In genomic region chr16:11213799-11214198, GRCh38 we compare ENCODE assay signal across 21 cellular contexts. TPM values are rescaled to one million over a fixed set of nuclear protein-coding genes. Genes with fewer than 3 reads are reported as not detected.
A peak's percentile ranks its signal among the peaks of the same experiment; 100 is the strongest.
DNase-seq lines count a peak whose midpoint lies in the region; ATAC-seq and TF ChIP-seq lines count a peak whose summit lies in the region.
"Had no signal": no experiment of that assay in that cellular context is flagged by ENCODE, and none has a peak within 500 bp of the region (broad histone marks: within the 10 kb centered on the region; RNA-seq: fewer than 3 reads in every experiment).

No MANE protein-coding gene starts in this region.

- H3K27me3 Mint-ChIP-seq in neural crest cell (ENCODE audit: low read depth) = no peaks in the 10 kb centered on the region
- H3K27me3 Mint-ChIP-seq: CD4-positive, alpha-beta memory T cell had no signal

- in situ Hi-C loops in G401 (cut with HindIII; ENCODE audit: low sequenced_read_pairs) = no loop called here

- WGBS in thymus = 99% methylated on average over 7 of the region's 7 CpGs

- H4K20me1 ChIP-seq in BLaER1 (no peaks in the 10 kb centered on the region), DND-41 (ENCODE audit: insufficient read depth, low read length) (no peaks in the 10 kb centered on the region)

- no peak overlapping the region for H2AFZ ChIP-seq in DND-41 (ENCODE audit: low read depth, low read length)
- H2AFZ ChIP-seq: GM23248 had no signal

- H3K4me1 ChIP-seq in BLaER1 = peaks cover 33% of the 10 kb centered on the region
- H3K4me1 ChIP-seq in DND-41 (ENCODE audit: insufficient read depth, low read length) = peaks cover 10% of the 10 kb centered on the region
- H3K4me1 ChIP-seq in thymus (ENCODE audit: control insufficient read depth, insufficient read depth, low read length) = no peaks in the 10 kb centered on the region
- H3K4me1 ChIP-seq: HAP-1 had no signal

- no peak overlapping the region for H3K9ac ChIP-seq in BLaER1
- no peak overlapping the region for H3K9ac ChIP-seq in DND-41 (ENCODE audit: low read depth, low read length)
- H3K9ac ChIP-seq: GM23248 had no signal

- no peaks in the 10 kb centered on the region for H3K79me2 ChIP-seq in DND-41 (ENCODE audit: insufficient read depth, low read length)

- peaks cover 22% of the 10 kb centered on the region for H3K9me3 ChIP-seq in BLaER1
- peaks cover 15% of the 10 kb centered on the region for H3K9me3 ChIP-seq in DND-41 (ENCODE audit: insufficient read depth, low read length, severe bottlenecking)
- H3K9me3 ChIP-seq in thymus (ENCODE audit: control insufficient read depth) = peaks cover 3% of the 10 kb centered on the region

- H3K36me3 ChIP-seq in BLaER1 (no peaks in the 10 kb centered on the region), DND-41 (ENCODE audit: insufficient read depth, low read length) (no peaks in the 10 kb centered on the region), thymus (ENCODE audit: control insufficient read depth, insufficient read depth) (no peaks in the 10 kb centered on the region)
- H3K36me3 ChIP-seq: BE2C, HAP-1 had no signal

- no peak overlapping the region for H3K4me3 Mint-ChIP-seq in neural crest cell
- H3K4me3 Mint-ChIP-seq: CD14-positive monocyte; CD4-positive, alpha-beta memory T cell had no signal

- no peaks in the 10 kb centered on the region for H3K4me1 Mint-ChIP-seq in neural crest cell

- TF ChIP-seq CTCF in DND-41 (IDR thresholded peaks at IDR 0.05; ENCODE audit: borderline replicate concordance, extremely low read depth, low read length, poor library complexity, severe bottlenecking) (no peak), neural crest cell (conservative IDR thresholded peaks at IDR 0.05) (no peak)

- H3K4me3 ChIP-seq in BLaER1 (no peak overlapping the region), DND-41 (ENCODE audit: low read depth in 1 of 2, low read length in 2 of 2) (no peak overlapping the region), thymus (ENCODE audit: low read length) (no peak overlapping the region)
- H3K4me3 ChIP-seq: GM12878, GM23248, HAP-1, K562 had no signal

- H3K27ac Mint-ChIP-seq in neural crest cell (ENCODE audit: unreplicated experiment) = peak overlapping the region; percentile 57
- H3K27ac Mint-ChIP-seq: CD4-positive, alpha-beta memory T cell had no signal

- ATAC-seq in DND-41 (ENCODE audit: insufficient read depth, low read depth) (no peak), GM21737 (IDR thresholded peaks at IDR 0.05; ENCODE audit: unreplicated experiment) (no peak)
- ATAC-seq: K562 had no signal

- no peaks in the 10 kb centered on the region for H3K36me3 Mint-ChIP-seq in neural crest cell (ENCODE audit: low read depth)

- DNase-seq in DND-41 (no peak), neural crest cell (ENCODE audit: low read depth, low spot score) (no peak), G401 (ENCODE audit: low spot score) (no peak)
- DNase-seq in effector CD8-positive, alpha-beta T cell (lab: John Stamatoyannopoulos, UW) = no peak
- DNase-seq: BE2C; CD4-positive, alpha-beta memory T cell; DMS153; DMS79; GM23248; IMR-90 had no signal

- H3K4me2 ChIP-seq in BLaER1 (peak overlapping the region; percentile 58; the same call in 1 of the 2 replicates), DND-41 (ENCODE audit: insufficient read depth, low read length) (no peak overlapping the region)

- H3K27ac ChIP-seq in BLaER1 = no peak overlapping the region
- peak overlapping the region; percentile 49 for H3K27ac ChIP-seq in DND-41 (ENCODE audit: low read length)
- H3K27ac ChIP-seq in thymus (ENCODE audit: low read depth) = peak overlapping the region; percentile 5
- H3K27ac ChIP-seq: GM23248, HL-60 had no signal

- peaks cover 13% of the 10 kb centered on the region for H3K9me3 Mint-ChIP-seq in neural crest cell

- H3K27me3 ChIP-seq in BLaER1 = no peaks in the 10 kb centered on the region
- no peaks in the 10 kb centered on the region for H3K27me3 ChIP-seq in DND-41 (ENCODE audit: insufficient read depth, low read length, poor library complexity)
- no peaks in the 10 kb centered on the region for H3K27me3 ChIP-seq in thymus (ENCODE audit: control insufficient read depth, insufficient read depth)
- H3K27me3 ChIP-seq: BE2C had no signal

RNA-seq across cellular contexts. Expression of gene SOCS1, which starts 42.2 kb away (rescaled TPM):
- total RNA-seq in neural crest cell = 1.6 and 1.7 TPM in 2 replicates
- polyA plus RNA-seq in thymus = 109 TPM
- 0.68 and 2.2 TPM in 2 replicates for total RNA-seq in G401 (2014; rRNA removed; shearing (Covaris generic))
- total RNA-seq: A172 had no signal

RNA-seq across cellular contexts. Expression of gene TNP2, which starts 55.3 kb away (rescaled TPM):
- not detected in 2 replicates for total RNA-seq in neural crest cell
- not detected for polyA plus RNA-seq in thymus
- total RNA-seq in G401 (2014; rRNA removed; shearing (Covaris generic)) = not detected in 2 replicates
- total RNA-seq: A172; CD4-positive, alpha-beta memory T cell; GM12878; GM23248; H4; HT1080; IMR-90; K562 had no signal
- polyA plus RNA-seq: CD14-positive monocyte; CD4-positive, alpha-beta memory T cell; GM12878; GM23248; IMR-90; K562 had no signal

RNA-seq across cellular contexts. Expression of gene PRM3, which starts 59.6 kb away (rescaled TPM):
- total RNA-seq in neural crest cell = not detected in 2 replicates
- polyA plus RNA-seq in thymus = not detected
- not detected in 2 replicates for total RNA-seq in G401 (2014; rRNA removed; shearing (Covaris generic))
- total RNA-seq: A172; CD4-positive, alpha-beta memory T cell; GM12878; GM23248; H4; HT1080; IMR-90; K562 had no signal
- polyA plus RNA-seq: CD14-positive monocyte; CD4-positive, alpha-beta memory T cell; GM12878; GM23248; IMR-90; K562 had no signal
